11 cellular contexts compared by ENCODE assay signal in genomic region chr18:3323900-3324299, GRCh38.
DNase-seq lines count a peak whose midpoint lies in the region; ATAC-seq and TF ChIP-seq lines count a peak whose summit lies in the region.
"Had no signal": no experiment of that assay in that cellular context is flagged by ENCODE, and none has a peak within 500 bp of the region (broad histone marks: within the 10 kb centered on the region; RNA-seq: fewer than 3 reads in every experiment).

No MANE protein-coding gene starts in this region.

- peak overlapping the region; percentile 58; the same call in 1 of the 2 replicates for H3K4me3 ChIP-seq in ACC112 (ENCODE audit: low read depth, low read length)
- H3K4me3 ChIP-seq in brain microvascular endothelial cell (ENCODE audit: low read depth, low read length) = no peak overlapping the region
- H3K4me3 ChIP-seq in sigmoid colon = no peak overlapping the region

- H3K79me2 ChIP-seq in ACC112 (ENCODE audit: control insufficient read depth, insufficient read depth, low read length, unreplicated experiment) = no peaks in the 10 kb centered on the region

- 32 to 78% methylated on average over 4 of the region's 4 CpGs for WGBS in sigmoid colon, 2 donors

- no peak for TF ChIP-seq CTCF in brain microvascular endothelial cell (IDR thresholded peaks at IDR 0.05; ENCODE audit: low read depth, low read length, missing control alignments)
- TF ChIP-seq CTCF in sigmoid colon (IDR thresholded peaks at IDR 0.05) = no peak

- intact Hi-C loops in sigmoid colon (cut with DNase I) = no loop called here

- H3K4me1 ChIP-seq in ACC112 (ENCODE audit: control insufficient read depth, insufficient read depth, low read length, unreplicated experiment) = peaks cover 49% of the 10 kb centered on the region
- no peaks in the 10 kb centered on the region for H3K4me1 ChIP-seq in sigmoid colon

- peak overlapping the region; percentile 62 for H3K27ac ChIP-seq in ACC112 (ENCODE audit: low read depth, low read length)
- peak overlapping the region; percentile 83 for H3K27ac ChIP-seq in brain microvascular endothelial cell
- H3K27ac ChIP-seq in sigmoid colon = no peak overlapping the region

- H3K36me3 ChIP-seq in ACC112 (ENCODE audit: insufficient read depth, low read length) = no peaks in the 10 kb centered on the region
- no peaks in the 10 kb centered on the region for H3K36me3 ChIP-seq in brain microvascular endothelial cell (replicated peaks)
- no peaks in the 10 kb centered on the region for H3K36me3 ChIP-seq in sigmoid colon

- no peaks in the 10 kb centered on the region for H3K27me3 ChIP-seq in ACC112 (ENCODE audit: insufficient read depth, low read length)
- H3K27me3 ChIP-seq in brain microvascular endothelial cell (replicated peaks) = no peaks in the 10 kb centered on the region
- no peaks in the 10 kb centered on the region for H3K27me3 ChIP-seq in sigmoid colon

- no peak for TF ChIP-seq EP300 in sigmoid colon (IDR thresholded peaks at IDR 0.05)

- no peaks in the 10 kb centered on the region for H3K9me3 ChIP-seq in sigmoid colon

- ATAC-seq in GM21529 (IDR thresholded peaks at IDR 0.05; ENCODE audit: unreplicated experiment) = peak; percentile 52

- in situ Hi-C loops in brain microvascular endothelial cell (cut with HindIII; ENCODE audit: low pct_ligation_motif_present, low sequenced_read_pairs) = no loop called here

- peak; percentile 61 for DNase-seq in NOMO-1 treated with dmso at 0.1 percent for 144 hours (lab: John Stamatoyannopoulos, UW; ENCODE audit: unreplicated experiment)
- DNase-seq in brain microvascular endothelial cell = peak; percentile 40
- DNase-seq in NCI-H510A (lab: John Stamatoyannopoulos, UW) = no peak
- DNase-seq in stimulated activated CD4-positive, alpha-beta T cell treated with anti-CD3 and anti-CD28 coated beads, Interleukin-2, amount 100 ng/mL, for 48 hours = no peak
- no peak for DNase-seq in activated effector memory CD4-positive, alpha-beta T cell treated with Interleukin-2 at 50 U/mL for 16 hours
- no peak for DNase-seq in sigmoid colon
- DNase-seq: caudate nucleus; stimulated activated CD4-positive, alpha-beta T cell treated with anti-CD3 and anti-CD28 coated beads, Interleukin-4, amount 100 ng/mL, for 4 hours; T-helper 2 cell had no signal

- no peak for TF ChIP-seq POLR2A in sigmoid colon (IDR thresholded peaks at IDR 0.05)

- H2AFZ ChIP-seq in ACC112 (ENCODE audit: low read length, unreplicated experiment) = peak overlapping the region; percentile 84

Comparison
In these comparisons a context has a peak if more than half of its experiments do, and no peak if none do; other contexts are left out.
1. H3K27ac ChIP-seq: peak in ACC112 (single experiment) and brain microvascular endothelial cell (single experiment); none in sigmoid colon (0 of 4).
2. DNase-seq: peak in NOMO-1 treated with dmso at 0.1 percent for 144 hours (single experiment) and brain microvascular endothelial cell (single experiment); none in NCI-H510A (single experiment), stimulated activated CD4-positive, alpha-beta T cell treated with anti-CD3 and anti-CD28 coated beads, Interleukin-2, amount 100 ng/mL, for 48 hours (0 of 2), activated effector memory CD4-positive, alpha-beta T cell treated with Interleukin-2 at 50 U/mL for 16 hours (single experiment) and sigmoid colon (single experiment).